Comparison of ENCODE assay signal across 6 cellular contexts in the genomic region with DNA sequence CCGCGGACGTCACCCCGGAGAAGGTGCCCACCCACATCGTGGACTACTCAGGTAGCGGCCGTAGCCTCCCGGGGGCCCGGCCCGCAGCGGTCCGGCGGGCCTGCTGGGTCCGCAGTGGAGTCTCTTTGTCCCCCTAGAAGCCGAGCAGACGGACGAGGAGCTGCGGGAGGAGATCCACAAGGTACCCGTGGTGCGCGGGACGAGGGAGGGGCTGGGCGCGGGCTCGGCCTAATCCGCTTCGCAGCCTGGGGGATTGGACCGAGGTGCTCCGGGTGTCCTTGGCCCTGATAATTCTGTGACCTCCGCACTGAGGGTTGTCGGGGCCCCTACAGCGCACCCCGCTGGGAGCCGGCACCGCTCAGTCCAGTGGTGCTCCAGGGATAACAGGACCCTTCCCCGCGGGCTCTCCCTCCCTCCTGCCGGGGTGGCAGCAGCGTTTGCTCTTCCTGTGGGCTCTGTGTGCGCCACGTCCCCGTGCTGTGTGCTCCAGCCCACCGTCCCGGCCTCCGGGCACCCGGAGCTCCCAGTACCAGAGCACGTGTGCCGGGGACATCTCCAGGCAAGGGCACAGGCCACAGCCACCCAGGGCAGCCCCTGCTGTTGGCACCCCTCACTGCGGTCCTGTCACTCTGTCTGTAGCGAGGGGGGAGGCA. TPM values are rescaled to one million over a fixed set of nuclear protein-coding genes. Genes with fewer than 3 reads are reported as not detected.
DNase-seq lines count a peak whose midpoint lies in the region; ATAC-seq and TF ChIP-seq lines count a peak whose summit lies in the region.

No MANE protein-coding gene starts in this region.

- H3K4me1 ChIP-seq in right atrium auricular region (peaks cover 0 to 23% of the 10 kb centered on the region in 2 donors), urinary bladder (ENCODE audit: insufficient read depth) (no peaks in the 10 kb centered on the region)

- 9% methylated on average over 50 of the region's 50 CpGs for WGBS in urinary bladder

- no peaks in the 10 kb centered on the region for H3K27me3 ChIP-seq in right atrium auricular region

- H3K4me3 ChIP-seq in right atrium auricular region (peak overlapping the region; percentile 99 to 100), urinary bladder (ENCODE audit: low read depth, low read length) (peak overlapping the region; percentile 87)

- H3K36me3 ChIP-seq in right atrium auricular region, result peaks cover 44% of the 10 kb centered on the region
- H3K36me3 ChIP-seq in urinary bladder (ENCODE audit: insufficient read depth), result no peaks in the 10 kb centered on the region

- peak overlapping the region; percentile 90 to 92 for H3K27ac ChIP-seq in right atrium auricular region
- peak overlapping the region; percentile 51 for H3K27ac ChIP-seq in urinary bladder (ENCODE audit: low read depth)

- peak; percentile 49 for DNase-seq in D341Med (ENCODE audit: low spot score)
- peak; percentile 11 for DNase-seq in OCI-M1 (lab: John Stamatoyannopoulos, UW)
- no peak for DNase-seq in right atrium auricular region (ENCODE audit: low spot score)

- no peak for TF ChIP-seq CTCF in right atrium auricular region (IDR thresholded peaks at IDR 0.05)

- ATAC-seq in HG03196 (IDR thresholded peaks at IDR 0.05; ENCODE audit: unreplicated experiment), result no peak
- no peak for ATAC-seq in HG02870 (IDR thresholded peaks at IDR 0.05; ENCODE audit: unreplicated experiment)

- no peaks in the 10 kb centered on the region for H3K9me3 ChIP-seq in right atrium auricular region

RNA-seq across cellular contexts. Expression of a gene that starts 0.7 kb away (rescaled TPM):
- total RNA-seq in right atrium auricular region (10 to 100 TPM; 37.8 to 42.8 TPM), urinary bladder (26.0 TPM)
- polyA plus RNA-seq in urinary bladder, result 103 TPM

RNA-seq across cellular contexts. Expression of a gene that starts 6.8 kb away (rescaled TPM):
- total RNA-seq in right atrium auricular region (1 to 10 TPM in 1 of 2 donors, under 1 TPM in 1; 0.67 to 1.3 TPM), urinary bladder (0.95 TPM)
- 1.3 TPM for polyA plus RNA-seq in urinary bladder

RNA-seq across cellular contexts. Expression of a gene that starts 11.6 kb away (rescaled TPM):
- total RNA-seq in right atrium auricular region, result 100 to 1,000 TPM; 135 to 186 TPM
- total RNA-seq in urinary bladder, result 29.4 TPM
- 132 TPM for polyA plus RNA-seq in urinary bladder

RNA-seq across cellular contexts. Expression of a gene that starts 15.5 kb away (rescaled TPM):
- total RNA-seq in right atrium auricular region (10 to 100 TPM; 76.4 to 82.1 TPM), urinary bladder (28.3 TPM)
- polyA plus RNA-seq in urinary bladder, result 91.4 TPM

RNA-seq across cellular contexts. Expression of a gene that starts 19.5 kb away (rescaled TPM):
- 1 to 10 TPM; 3.0 to 5.7 TPM for total RNA-seq in right atrium auricular region
- total RNA-seq in urinary bladder, result 15.8 TPM
- polyA plus RNA-seq in urinary bladder, result 21.9 TPM
